12 cellular contexts compared by ENCODE assay signal in genomic region chr2:98908909-98909308, GRCh38. TPM values are rescaled to one million over a fixed set of nuclear protein-coding genes. Genes with fewer than 3 reads are reported as not detected.
DNase-seq lines count a peak whose midpoint lies in the region; ATAC-seq and TF ChIP-seq lines count a peak whose summit lies in the region.
"Had no signal": no experiment of that assay in that cellular context is flagged by ENCODE, and none has a peak within 500 bp of the region (broad histone marks: within the 10 kb centered on the region; RNA-seq: fewer than 3 reads in every experiment).

No MANE protein-coding gene starts in this region.

- no peak for TF ChIP-seq CTCF in fibroblast of pulmonary artery (IDR thresholded peaks at IDR 0.05; ENCODE audit: low read length, missing control alignments)

- peak overlapping the region; percentile 11 for H3K4me3 Mint-ChIP-seq in T-helper 2 cell treated with Interferon-gamma antibody and Interleukin-4, amounts not matched to agents 5 μg/mL and 100 μg/mL, for 36 hours
- H3K4me3 Mint-ChIP-seq in stimulated activated naive CD8-positive, alpha-beta T cell treated with anti-CD3 and anti-CD28 coated beads, Interleukin-15, amount 100 ng/mL, for 72 hours: no peak overlapping the region
- H3K4me3 Mint-ChIP-seq: CD4-positive, CD25-positive, alpha-beta regulatory T cell; natural killer cell treated with Interleukin-12 subunit alpha and Interleukin-12 subunit beta and Interleukin-15 and Interleukin-18, amount 100 ng/mL, for 72 hours had no signal

- no peak overlapping the region for H3K27ac Mint-ChIP-seq in T-helper 2 cell treated with Interferon-gamma antibody and Interleukin-4, amounts not matched to agents 5 μg/mL and 100 μg/mL, for 36 hours
- H3K27ac Mint-ChIP-seq in stimulated activated naive CD8-positive, alpha-beta T cell treated with anti-CD3 and anti-CD28 coated beads, Interleukin-15, amount 100 ng/mL, for 72 hours: no peak overlapping the region
- H3K27ac Mint-ChIP-seq: CD4-positive, CD25-positive, alpha-beta regulatory T cell; natural killer cell treated with Interleukin-12 subunit alpha and Interleukin-12 subunit beta and Interleukin-15 and Interleukin-18, amount 100 ng/mL, for 72 hours had no signal

- peak overlapping the region; percentile 69 for H3K27ac ChIP-seq in temporal lobe (ENCODE audit: low read depth, low read length)

- H3K4me3 ChIP-seq in fibroblast of pulmonary artery (replicated peaks; ENCODE audit: low read depth, low read length): no peak overlapping the region

- H3K9me3 Mint-ChIP-seq in T-helper 2 cell treated with Interferon-gamma antibody and Interleukin-4, amounts not matched to agents 5 μg/mL and 100 μg/mL, for 36 hours: no peaks in the 10 kb centered on the region
- H3K9me3 Mint-ChIP-seq in stimulated activated naive CD8-positive, alpha-beta T cell treated with anti-CD3 and anti-CD28 coated beads, Interleukin-15, amount 100 ng/mL, for 72 hours: no peaks in the 10 kb centered on the region
- H3K9me3 Mint-ChIP-seq: natural killer cell treated with Interleukin-12 subunit alpha and Interleukin-12 subunit beta and Interleukin-15 and Interleukin-18, amount 100 ng/mL, for 72 hours had no signal

- ATAC-seq in GM21360 (IDR thresholded peaks at IDR 0.05; ENCODE audit: unreplicated experiment): no peak
- ATAC-seq in stimulated activated naive CD8-positive, alpha-beta T cell treated with anti-CD3 and anti-CD28 coated beads, Interleukin-15, amount 100 ng/mL, for 72 hours: no peak
- ATAC-seq: natural killer cell treated with Interleukin-12 subunit alpha and Interleukin-12 subunit beta and Interleukin-15 and Interleukin-18, amount 100 ng/mL, for 72 hours had no signal

- peaks cover 30% of the 10 kb centered on the region for H3K27me3 Mint-ChIP-seq in T-helper 2 cell treated with Interferon-gamma antibody and Interleukin-4, amounts not matched to agents 5 μg/mL and 100 μg/mL, for 36 hours (ENCODE audit: low read depth)
- peaks cover 47% of the 10 kb centered on the region for H3K27me3 Mint-ChIP-seq in stimulated activated naive CD8-positive, alpha-beta T cell treated with anti-CD3 and anti-CD28 coated beads, Interleukin-15, amount 100 ng/mL, for 72 hours

- no peaks in the 10 kb centered on the region for H3K36me3 Mint-ChIP-seq in T-helper 2 cell treated with Interferon-gamma antibody and Interleukin-4, amounts not matched to agents 5 μg/mL and 100 μg/mL, for 36 hours (ENCODE audit: low read depth)
- H3K36me3 Mint-ChIP-seq: CD4-positive, CD25-positive, alpha-beta regulatory T cell; natural killer cell treated with Interleukin-12 subunit alpha and Interleukin-12 subunit beta and Interleukin-15 and Interleukin-18, amount 100 ng/mL, for 72 hours had no signal

- peaks cover 30% of the 10 kb centered on the region for H3K4me1 Mint-ChIP-seq in T-helper 2 cell treated with Interferon-gamma antibody and Interleukin-4, amounts not matched to agents 5 μg/mL and 100 μg/mL, for 36 hours (ENCODE audit: low read depth)
- H3K4me1 Mint-ChIP-seq in stimulated activated naive CD8-positive, alpha-beta T cell treated with anti-CD3 and anti-CD28 coated beads, Interleukin-15, amount 100 ng/mL, for 72 hours: peaks cover 56% of the 10 kb centered on the region

- DNase-seq in activated CD8-positive, alpha-beta memory T cell treated with anti-CD3 and anti-CD28 coated beads for 24 hours: peak; percentile 33
- no peak for DNase-seq in activated CD8-positive, alpha-beta memory T cell treated with anti-CD3 and anti-CD28 coated beads, Interleukin-2, amount 50 U/mL, for 4 hours
- DNase-seq in T-helper 2 cell treated with Interferon-gamma antibody and Interleukin-4, amounts not matched to agents 5 μg/mL and 100 μg/mL, for 36 hours (ENCODE audit: low spot score): no peak
- DNase-seq in fibroblast of pulmonary artery (ENCODE audit: low read depth) (peak; percentile 49), NK-92 (lab: John Stamatoyannopoulos, UW; ENCODE audit: unreplicated experiment) (no peak)
- DNase-seq in stimulated activated naive CD8-positive, alpha-beta T cell treated with anti-CD3 and anti-CD28 coated beads, Interleukin-15, amount 100 ng/mL, for 72 hours: no peak
- DNase-seq: activated CD4-positive, alpha-beta T cell treated with anti-CD3 and anti-CD28 coated beads, Interleukin-2, amount 50 U/mL, for 4 hours; NCI-H2227 treated with DMSO at 0.1 percent for 48 hours had no signal

RNA-seq across cellular contexts. Expression of gene CRACDL, which starts 27.1 kb away (rescaled TPM):
- 1.2 TPM for total RNA-seq in temporal lobe

Comparison
In these comparisons a context has a peak if more than half of its experiments do, and no peak if none do; other contexts are left out.
1. DNase-seq: peak in activated CD8-positive, alpha-beta memory T cell treated with anti-CD3 and anti-CD28 coated beads for 24 hours (single experiment) and fibroblast of pulmonary artery (single experiment); none in activated CD8-positive, alpha-beta memory T cell treated with anti-CD3 and anti-CD28 coated beads, Interleukin-2, amount 50 U/mL, for 4 hours (single experiment), T-helper 2 cell treated with Interferon-gamma antibody and Interleukin-4, amounts not matched to agents 5 μg/mL and 100 μg/mL, for 36 hours (single experiment), NK-92 (single experiment) and stimulated activated naive CD8-positive, alpha-beta T cell treated with anti-CD3 and anti-CD28 coated beads, Interleukin-15, amount 100 ng/mL, for 72 hours (0 of 2).